Comparison of ENCODE assay signal across 11 cellular contexts in the genomic region with DNA sequence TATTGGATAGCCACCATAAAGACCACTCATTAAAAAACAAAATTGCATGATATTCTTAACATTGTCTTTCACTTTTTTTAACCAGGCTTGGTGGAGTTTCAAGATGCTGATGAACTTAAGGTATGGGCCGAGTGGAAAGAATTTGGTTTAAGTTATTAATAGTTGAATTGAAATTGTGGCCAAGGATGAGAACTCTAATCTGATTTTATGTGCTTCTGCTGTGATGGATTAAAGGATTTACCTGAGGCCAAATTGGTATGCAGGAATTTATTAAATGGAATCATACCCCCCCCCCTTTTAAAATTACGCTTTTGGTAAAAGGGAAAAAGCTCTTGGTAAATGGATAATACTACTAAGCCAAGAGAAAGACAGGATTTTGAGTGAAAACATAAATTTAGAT. TPM values are rescaled to one million over a fixed set of nuclear protein-coding genes. Genes with fewer than 3 reads are reported as not detected.
DNase-seq lines count a peak whose midpoint lies in the region; ATAC-seq and TF ChIP-seq lines count a peak whose summit lies in the region.
"Had no signal": no experiment of that assay in that cellular context is flagged by ENCODE, and none has a peak within 500 bp of the region (broad histone marks: within the 10 kb centered on the region; RNA-seq: fewer than 3 reads in every experiment).

No MANE protein-coding gene starts in this region.

- DNase-seq in DND-41 (no peak), IMR-90 (no peak), adipocyte (ENCODE audit: low read depth) (peak; percentile 30), neural crest cell (ENCODE audit: low read depth, low spot score) (no peak), type B pancreatic cell (ENCODE audit: extremely low spot score, unreplicated experiment) (no peak), foreskin fibroblast (no peak)
- DNase-seq in stimulated activated CD4-positive, alpha-beta T cell treated with anti-CD3 and anti-CD28 coated beads, Interleukin-1b, Interleukin-23, amount 100 ng/mL, for 48 hours: no peak
- no peak for DNase-seq in activated CD4-positive, alpha-beta T cell treated with anti-CD3 and anti-CD28 coated beads, Interleukin-2, amount 50 U/mL, for 1 hour
- DNase-seq: activated CD4-positive, alpha-beta T cell treated with anti-CD3 and anti-CD28 coated beads, Interleukin-2, amount 50 U/mL, for 4 hours; DMS53; NCI-H2029 had no signal

- peak overlapping the region; percentile 59 for H3K18ac ChIP-seq in IMR-90 (ENCODE audit: low read depth, low read length)

- no peak overlapping the region for H3K27ac Mint-ChIP-seq in neural crest cell (ENCODE audit: unreplicated experiment)
- no peak overlapping the region for H3K27ac Mint-ChIP-seq in type B pancreatic cell

- dilution Hi-C loops in IMR-90 (cut with HindIII; ENCODE audit: low sequenced_read_pairs, unreplicated experiment): no loop called here

- H2AK5ac ChIP-seq in IMR-90 (ENCODE audit: low read depth, low read length): no peak overlapping the region

- H3K4me3 Mint-ChIP-seq in neural crest cell (peak overlapping the region; percentile 54), type B pancreatic cell (no peak overlapping the region)

- H2AK9ac ChIP-seq in IMR-90 (replicated peaks; ENCODE audit: low read depth, low read length, poor library complexity): no peak overlapping the region

- H4K91ac ChIP-seq in IMR-90 (ENCODE audit: insufficient read depth, low read depth, low read length): peak overlapping the region; percentile 92

- H2BK15ac ChIP-seq in IMR-90 (ENCODE audit: low read depth, low read length): 0 out of 3 replicates have a peak overlapping the region, but pooled peaks have one; percentile 3

- BruUV-seq in IMR-90 (replicated peaks; lab: Mats Ljungman, UMichigan): no TSS peak

- peak overlapping the region; percentile 31; the same call in 1 of the 2 replicates for H3K23ac ChIP-seq in IMR-90 (ENCODE audit: low read depth, low read length)

- H3K9me1 ChIP-seq in IMR-90 (ENCODE audit: insufficient read depth, low read length): peaks cover 16% of the 10 kb centered on the region

- H3K4me3 ChIP-seq in DND-41 (ENCODE audit: low read depth in 1 of 2, low read length in 2 of 2) (no peak overlapping the region), IMR-90 (ENCODE audit: insufficient read depth, low read depth, low read length) (no peak overlapping the region), adipocyte (ENCODE audit: low read length) (peak overlapping the region; percentile 86), foreskin fibroblast (ENCODE audit: low read depth in 1 of 2, low read length in 2 of 2) (peak overlapping the region in 1 of 2 donors; percentile 61)

- TF ChIP-seq CTCF in DND-41 (IDR thresholded peaks at IDR 0.05; ENCODE audit: borderline replicate concordance, extremely low read depth, low read length, poor library complexity, severe bottlenecking) (no peak), IMR-90 (conservative IDR thresholded peaks at IDR 0.05; ENCODE audit: low read depth, low read length) (no peak), neural crest cell (conservative IDR thresholded peaks at IDR 0.05) (no peak), type B pancreatic cell (conservative IDR thresholded peaks at IDR 0.05) (no peak), foreskin fibroblast (IDR thresholded peaks at IDR 0.05; ENCODE audit: low read depth, low read length) (no peak)

- CTCF ChIA-PET in IMR-90 (lab: Yijun Ruan, JAX): interaction anchor here (1.6 to 1.7 kb wide), 2 partner anchors 199 to 295 kb away, joined by 6 to 7 read pairs; no protein-coding TSS in a partner anchor

- no peak overlapping the region for H3K27ac ChIP-seq in DND-41 (ENCODE audit: low read length)
- peak overlapping the region; percentile 80; the same call in 1 of the 2 replicates for H3K27ac ChIP-seq in IMR-90 (ENCODE audit: insufficient read depth, low read length)

- H4K5ac ChIP-seq in IMR-90 (ENCODE audit: low read depth, low read length): peak overlapping the region; percentile 85

- peaks cover 23% of the 10 kb centered on the region for H3K4me1 Mint-ChIP-seq in neural crest cell
- no peaks in the 10 kb centered on the region for H3K4me1 Mint-ChIP-seq in type B pancreatic cell (ENCODE audit: unreplicated experiment)

- H2BK120ac ChIP-seq in IMR-90 (ENCODE audit: low read depth, low read length): peak overlapping the region; percentile 16

- intact Hi-C loops in IMR-90 (cut with micrococcal nuclease): loop anchor here (5.0 kb wide), 1 partner anchor 91 kb away; no protein-coding TSS in a partner anchor

- ATAC-seq in DND-41 (ENCODE audit: insufficient read depth, low read depth) (no peak), IMR-90 (ENCODE audit: low read depth) (no peak)

- no peak for TF ChIP-seq RAD21 in IMR-90 (IDR thresholded peaks at IDR 0.05; ENCODE audit: low read length)

- no peaks in the 10 kb centered on the region for H3K27me3 ChIP-seq in DND-41 (ENCODE audit: insufficient read depth, low read length, poor library complexity)
- H3K27me3 ChIP-seq in IMR-90 (ENCODE audit: control insufficient read depth, insufficient read depth, low read length): no peaks in the 10 kb centered on the region
- H3K27me3 ChIP-seq in adipocyte (replicated peaks; ENCODE audit: control insufficient read depth, insufficient read depth, low read length): no peaks in the 10 kb centered on the region

- POLR2A ChIA-PET in IMR-90 (lab: Charles Lee; ENCODE audit: unreplicated experiment): interaction anchor here (0.5 to 1.6 kb wide), 5 partner anchors 130 to 295 kb away, joined by 3 to 10 read pairs (median 5); a partner anchor contains a TSS

- H3K27me3 Mint-ChIP-seq in neural crest cell (ENCODE audit: low read depth) (peaks cover 26% of the 10 kb centered on the region), type B pancreatic cell (peaks cover 4% of the 10 kb centered on the region)

- H2BK5ac ChIP-seq in IMR-90 (ENCODE audit: low read depth, low read length, poor library complexity, severe bottlenecking): peak overlapping the region; percentile 99

- peak overlapping the region; percentile 87; the same call in 1 of the 2 replicates for H3K4me2 ChIP-seq in DND-41 (ENCODE audit: insufficient read depth, low read length)
- H3K4me2 ChIP-seq in IMR-90 (ENCODE audit: low read depth, low read length): peak overlapping the region; percentile 72

- peak overlapping the region; percentile 51 to 81; a peak in 3 of 4 replicates for H4K8ac ChIP-seq in IMR-90 (ENCODE audit: low read depth in 2 of 2, low read length in 2 of 2)

- H3K56ac ChIP-seq in IMR-90 (ENCODE audit: extremely low read depth, insufficient read depth, low read length): peak overlapping the region; percentile 67

- H3K4me1 ChIP-seq in DND-41 (ENCODE audit: insufficient read depth, low read length) (peaks cover 28% of the 10 kb centered on the region), IMR-90 (ENCODE audit: control insufficient read depth, insufficient read depth, low read length) (peaks cover 18% of the 10 kb centered on the region), adipocyte (ENCODE audit: control insufficient read depth, insufficient read depth, low read length) (peaks cover 55% of the 10 kb centered on the region)

- H2AFZ ChIP-seq in DND-41 (ENCODE audit: low read depth, low read length) (no peak overlapping the region), IMR-90 (replicated peaks; ENCODE audit: low read length, poor library complexity) (no peak overlapping the region)

- in situ Hi-C loops in IMR-90 (cut with MboI; ENCODE audit: low sequenced_read_pairs): no loop called here

- H3K9me3 Mint-ChIP-seq in neural crest cell (no peaks in the 10 kb centered on the region), type B pancreatic cell (no peaks in the 10 kb centered on the region)

- peaks cover 33% of the 10 kb centered on the region for H3K36me3 ChIP-seq in DND-41 (ENCODE audit: insufficient read depth, low read length)
- H3K36me3 ChIP-seq in IMR-90 (ENCODE audit: control insufficient read depth, insufficient read depth, low read length): peaks cover 3% of the 10 kb centered on the region; the same call in 1 of the 2 replicates
- H3K36me3 ChIP-seq in adipocyte (ENCODE audit: control insufficient read depth, insufficient read depth, low read length, severe bottlenecking): peaks cover 7% of the 10 kb centered on the region

- no peak for TF ChIP-seq POLR2A in IMR-90 (IDR thresholded peaks at IDR 0.05; ENCODE audit: low read depth, low read length)

- H2BK20ac ChIP-seq in IMR-90 (ENCODE audit: low read depth, low read length): peak overlapping the region; percentile 18; the same call in 1 of the 2 replicates

- H4K20me1 ChIP-seq in DND-41 (ENCODE audit: insufficient read depth, low read length) (no peaks in the 10 kb centered on the region), IMR-90 (ENCODE audit: insufficient read depth, low read length) (peaks cover 7% of the 10 kb centered on the region; the same call in 1 of the 2 replicates)

- no peaks in the 10 kb centered on the region for H3K9me3 ChIP-seq in DND-41 (ENCODE audit: insufficient read depth, low read length, severe bottlenecking)
- H3K9me3 ChIP-seq in IMR-90 (ENCODE audit: control insufficient read depth, insufficient read depth, low read length): no peaks in the 10 kb centered on the region
- H3K9me3 ChIP-seq in adipocyte (ENCODE audit: control insufficient read depth, low read length): no peaks in the 10 kb centered on the region

- WGBS in IMR-90 (ENCODE audit: extremely low coverage in 2 of 2, insufficient read length in 1 of 2), 2 experiments: 20% methylated on average over 1 of the region's 2 CpGs; no CpG with 5 or more reads in 1 of the 2 experiments

- H3K79me2 ChIP-seq in DND-41 (ENCODE audit: insufficient read depth, low read length): peaks cover 18% of the 10 kb centered on the region

- peak overlapping the region; percentile 68 for H3K4ac ChIP-seq in IMR-90 (ENCODE audit: low read depth, low read length)

- H3K36me3 Mint-ChIP-seq in neural crest cell (ENCODE audit: low read depth): peaks cover 20% of the 10 kb centered on the region
- H3K36me3 Mint-ChIP-seq in type B pancreatic cell: peaks cover 13% of the 10 kb centered on the region

- H3K9ac ChIP-seq in DND-41 (ENCODE audit: low read depth, low read length) (no peak overlapping the region), IMR-90 (ENCODE audit: low read depth, low read length) (peak overlapping the region; percentile 10; the same call in 1 of the 2 replicates), adipocyte (ENCODE audit: low read length) (peak overlapping the region; percentile 95)

- H3K79me1 ChIP-seq in IMR-90 (ENCODE audit: low read depth in 1 of 2, low read length in 2 of 2): peaks cover 15 to 35% of the 10 kb centered on the region in 2 experiments; a peak in 3 of 4 replicates

- 0 out of 2 replicates have a peak overlapping the region, but pooled peaks have one; percentile 10 for H3K14ac ChIP-seq in IMR-90 (replicated peaks; ENCODE audit: low read depth, low read length)

TF ChIP-seq in IMR-90, 13 proteins besides CTCF, POLR2A, EP300 and RAD21 (continues in another document):
- TF ChIP-seq NFE2L2 (IDR thresholded peaks at IDR 0.05; ENCODE audit: low read depth, low read length): no peak
- no peak for TF ChIP-seq FOS (IDR thresholded peaks at IDR 0.05; ENCODE audit: low read depth, low read length)

RNA-seq across cellular contexts. Expression of a gene that starts 33.8 kb away (rescaled TPM):
- total RNA-seq in IMR-90 (2012; rRNA removed) (67.2 and 125 TPM in 2 replicates), neural crest cell (162 and 179 TPM in 2 replicates), type B pancreatic cell (ENCODE audit: low replicate concordance) (222 and 327 TPM in 2 replicates)
- polyA plus RNA-seq in IMR-90 (2012; rRNA removed): 318 and 727 TPM in 2 replicates
- polyA plus RNA-seq in IMR-90 (2012; cell fraction: cytosol; rRNA removed): 103 and 199 TPM in 2 replicates
- polyA plus RNA-seq in IMR-90 (2012; cell fraction: nucleus; rRNA removed; ENCODE audit: low replicate concordance): 17.0 and 112 TPM in 2 replicates
